In genomic region chr2:59892398-59892797, GRCh38 we compare ENCODE assay signal across 20 cellular contexts.
"Had no signal": no experiment of that assay in that cellular context is flagged by ENCODE, and none has a peak within 500 bp of the region (broad histone marks: within the 10 kb centered on the region; RNA-seq: fewer than 3 reads in every experiment).

No MANE protein-coding gene starts in this region.

- ATAC-seq: activated CD4-positive, alpha-beta T cell treated with anti-CD3 and anti-CD28 coated beads for 36 hours; left lobe of liver; natural killer cell treated with Interleukin-12 subunit alpha and Interleukin-12 subunit beta and Interleukin-15 and Interleukin-18, amount 100 ng/mL, for 72 hours; pancreas; stimulated activated naive CD8-positive, alpha-beta T cell treated with anti-CD3 and anti-CD28 coated beads, Interleukin-15, amount 100 ng/mL, for 72 hours had no signal

- H3K27me3 ChIP-seq: neutrophil, pancreas, right lobe of liver had no signal

- H3K27me3 Mint-ChIP-seq: activated CD4-positive, alpha-beta T cell treated with anti-CD3 and anti-CD28 coated beads for 36 hours; activated naive CD8-positive, alpha-beta T cell treated with anti-CD3 and anti-CD28 coated beads, Interleukin-2, amount 10 ng/mL, durations not matched to agents 7 days and 5 days; stimulated activated naive CD8-positive, alpha-beta T cell treated with anti-CD3 and anti-CD28 coated beads, Interleukin-15, amount 100 ng/mL, for 72 hours had no signal

- H3K36me3 Mint-ChIP-seq: mesothelial cell of epicardium; natural killer cell treated with Interleukin-12 subunit alpha and Interleukin-12 subunit beta and Interleukin-15 and Interleukin-18, amount 100 ng/mL, for 72 hours had no signal

- H3K36me3 ChIP-seq: neutrophil, pancreas, right lobe of liver had no signal

- H3K4me3 ChIP-seq: pancreas, right lobe of liver had no signal

- DNase-seq: activated CD4-positive, alpha-beta T cell treated with anti-CD3 and anti-CD28 coated beads for 36 hours; activated CD4-positive, alpha-beta T cell treated with anti-CD3 and anti-CD28 coated beads, Interleukin-2, amount 50 U/mL, for 48 hours; activated naive CD8-positive, alpha-beta T cell treated with anti-CD3 and anti-CD28 coated beads, Interleukin-2, amount 10 ng/mL, durations not matched to agents 7 days and 5 days; activated T-cell treated with anti-CD3 and anti-CD28 coated beads for 4 hours; amygdala; caudate nucleus; foreskin melanocyte; hypothalamus; pancreas; right lobe of liver; small intestine; stimulated activated CD4-positive, alpha-beta T cell treated with anti-CD3 and anti-CD28 coated beads, Interleukin-15, amount 100 ng/mL, for 24 hours; stimulated activated CD4-positive, alpha-beta T cell treated with anti-CD3 and anti-CD28 coated beads, Interleukin-2, amount 100 ng/mL, for 48 hours; stimulated activated naive CD8-positive, alpha-beta T cell treated with anti-CD3 and anti-CD28 coated beads, Interleukin-15, amount 100 ng/mL, for 72 hours; trophoblast cell had no signal

- H3K4me1 ChIP-seq: right lobe of liver had no signal

- H3K27ac ChIP-seq: neutrophil, pancreas, right lobe of liver had no signal

- H3K4me3 Mint-ChIP-seq: activated CD4-positive, alpha-beta T cell treated with anti-CD3 and anti-CD28 coated beads for 36 hours; activated naive CD8-positive, alpha-beta T cell treated with anti-CD3 and anti-CD28 coated beads, Interleukin-2, amount 10 ng/mL, durations not matched to agents 7 days and 5 days; activated T-helper 1 cell treated with anti-CD3 and anti-CD28 coated beads, Interleukin-12 subunit alpha, Interleukin-12 subunit beta, Interleukin-2, Interleukin-4 antibody, amounts not matched to agents 30 ng/mL and 10 ng/mL and 1 ng/mL, durations not matched to agents 14 hours and 24 hours and 36 hours; mesothelial cell of epicardium; natural killer cell treated with Interleukin-12 subunit alpha and Interleukin-12 subunit beta and Interleukin-15 and Interleukin-18, amount 100 ng/mL, for 72 hours; stimulated activated naive CD8-positive, alpha-beta T cell treated with anti-CD3 and anti-CD28 coated beads, Interleukin-15, amount 100 ng/mL, for 72 hours had no signal

- H3K9me3 ChIP-seq: neutrophil, pancreas, right lobe of liver had no signal

- H3K27ac Mint-ChIP-seq: activated CD4-positive, alpha-beta T cell treated with anti-CD3 and anti-CD28 coated beads for 36 hours; activated naive CD8-positive, alpha-beta T cell treated with anti-CD3 and anti-CD28 coated beads, Interleukin-2, amount 10 ng/mL, durations not matched to agents 7 days and 5 days; activated T-helper 1 cell treated with anti-CD3 and anti-CD28 coated beads, Interleukin-12 subunit alpha, Interleukin-12 subunit beta, Interleukin-2, Interleukin-4 antibody, amounts not matched to agents 30 ng/mL and 10 ng/mL and 1 ng/mL, durations not matched to agents 14 hours and 24 hours and 36 hours; mesothelial cell of epicardium; natural killer cell treated with Interleukin-12 subunit alpha and Interleukin-12 subunit beta and Interleukin-15 and Interleukin-18, amount 100 ng/mL, for 72 hours; stimulated activated naive CD8-positive, alpha-beta T cell treated with anti-CD3 and anti-CD28 coated beads, Interleukin-15, amount 100 ng/mL, for 72 hours had no signal

- H3K9me3 Mint-ChIP-seq: activated T-helper 1 cell treated with anti-CD3 and anti-CD28 coated beads, Interleukin-12 subunit alpha, Interleukin-12 subunit beta, Interleukin-2, Interleukin-4 antibody, amounts not matched to agents 30 ng/mL and 10 ng/mL and 1 ng/mL, durations not matched to agents 14 hours and 24 hours and 36 hours had no signal
